23 cellular contexts compared by ENCODE assay signal in the genomic region with DNA sequence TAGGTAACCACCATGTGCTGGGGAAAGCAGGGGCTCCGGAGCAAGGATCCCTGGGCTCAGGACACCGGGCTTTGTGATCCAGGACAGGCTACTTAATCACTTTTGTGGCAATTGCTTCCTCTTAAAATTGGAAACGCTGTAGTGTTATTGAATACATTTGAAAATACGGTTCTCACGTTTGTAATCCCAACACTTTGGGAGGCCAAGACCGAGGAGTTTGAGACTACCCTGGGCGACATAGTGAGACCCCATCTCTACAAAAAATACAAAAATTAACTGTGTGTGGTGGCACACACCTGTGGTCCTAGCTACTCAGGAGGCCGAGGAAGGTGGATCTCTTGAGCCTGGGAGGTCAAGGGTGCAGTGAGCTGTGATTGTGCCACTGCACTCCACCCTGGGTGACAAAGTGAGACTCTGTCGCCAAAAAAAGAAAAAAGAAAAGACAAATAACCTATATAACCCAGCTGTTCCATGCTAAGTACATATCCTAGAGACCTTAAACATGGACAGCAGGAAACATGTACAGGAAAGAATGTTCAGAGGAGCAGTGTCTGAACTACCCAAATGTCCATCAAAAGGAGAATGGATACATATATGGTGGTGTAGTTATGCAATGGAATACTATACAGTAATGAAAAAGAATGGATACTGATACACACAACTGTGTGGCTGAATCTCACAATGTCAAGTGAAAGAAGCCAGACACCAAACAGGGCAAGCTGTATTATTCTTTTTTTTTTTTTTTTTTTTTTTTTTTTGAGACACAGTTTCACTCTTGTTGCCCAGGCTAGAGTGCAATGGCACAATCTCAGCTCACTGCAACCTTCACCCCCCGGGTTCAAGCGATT. TPM values are rescaled to one million over a fixed set of nuclear protein-coding genes. Genes with fewer than 3 reads are reported as not detected.
DNase-seq lines count a peak whose midpoint lies in the region; ATAC-seq, FAIRE-seq and TF ChIP-seq lines count a peak whose summit lies in the region.
"Had no signal": no experiment of that assay in that cellular context is flagged by ENCODE, and none has a peak within 500 bp of the region (broad histone marks: within the 10 kb centered on the region; RNA-seq: fewer than 3 reads in every experiment).

No MANE protein-coding gene starts in this region.

- 34% methylated on average over 11 of the region's 11 CpGs for WGBS in right lobe of liver (ENCODE audit: insufficient coverage, low coverage, low lambda C conversion rate, missing lambda C conversion rate)
- 45 to 71% (median 64%) methylated on average over 11 of the region's 11 CpGs for WGBS in small intestine, 3 donors

- POLR2A ChIA-PET in HEK293 (lab: Yijun Ruan, JAX): no interaction called here
- POLR2A ChIA-PET in T-cell (lab: Charles Lee): no interaction called here

- no peak for TF ChIP-seq POLR2A in right lobe of liver (IDR thresholded peaks at IDR 0.05)

- DNase-seq in left lobe of liver (ENCODE audit: low spot score): no peak
- no peak for DNase-seq in right lobe of liver
- DNase-seq in T-cell: no peak
- DNase-seq in small intestine: no peak
- DNase-seq: 8988T; C1 segment of cervical spinal cord; Calu3; CD4-positive, alpha-beta memory T cell; COR-L47; DMS79 treated with DMSO at 0.1 percent for 48 hours; GF-D8; H9; HFFc6 had no signal

- CTCF ChIA-PET in HEK293 (lab: Yijun Ruan, JAX): no interaction called here
- CTCF ChIA-PET in T-cell (lab: Charles Lee): no interaction called here

- no peak overlapping the region for H3K4me3 ChIP-seq in HEK293 (ENCODE audit: low read depth, low read length)
- H3K4me3 ChIP-seq in right lobe of liver: peak overlapping the region; percentile 58 to 86 (median 71)
- H3K4me3 ChIP-seq in small intestine (ENCODE audit: low read depth in 1 of 2, low read length in 2 of 2): no peak overlapping the region
- H3K4me3 ChIP-seq: GM23338 had no signal

- intact Hi-C loops in right lobe of liver (cut with DNase I): no loop called here

- peak; percentile 2 for ATAC-seq in left lobe of liver
- ATAC-seq in right lobe of liver: peak in 2 of 4 donors; percentile 1 to 9
- no peak for ATAC-seq in T-cell (replicated peaks in 1 of 4)
- ATAC-seq: HCT116 had no signal

- peaks cover 26% of the 10 kb centered on the region in 2 donors for H3K27me3 Mint-ChIP-seq in T-cell

- no peaks in the 10 kb centered on the region for H3K36me3 ChIP-seq in HEK293 (ENCODE audit: control insufficient read depth in 2 of 2, insufficient read depth in 1 of 2, low read length in 2 of 2)
- peaks cover 0 to 5% (median 0%) of the 10 kb centered on the region in 4 donors for H3K36me3 ChIP-seq in right lobe of liver
- no peaks in the 10 kb centered on the region for H3K36me3 ChIP-seq in small intestine (ENCODE audit: control insufficient read depth in 2 of 2, insufficient read depth in 2 of 2, low read length in 2 of 2)

- H3K4me1 Mint-ChIP-seq in T-cell: no peaks in the 10 kb centered on the region

- H3K27me3 ChIP-seq in right lobe of liver: no peaks in the 10 kb centered on the region
- H3K27me3 ChIP-seq in small intestine (ENCODE audit: control insufficient read depth in 2 of 2, insufficient read depth in 2 of 2, low read length in 2 of 2): peaks cover 0 to 2% of the 10 kb centered on the region in 2 donors

- FAIRE-seq in small intestine (lab: Jason Lieb, UNC): no peak
- FAIRE-seq: GM12891, GM18507 had no signal

- 0 out of 2 replicates have a peak, but pooled peaks cover 2% of the 10 kb centered on the region for H3K4me1 ChIP-seq in HEK293 (ENCODE audit: control insufficient read depth, insufficient read depth, low read length)
- peaks cover 0 to 17% (median 3%) of the 10 kb centered on the region in 4 donors for H3K4me1 ChIP-seq in right lobe of liver
- no peaks in the 10 kb centered on the region for H3K4me1 ChIP-seq in small intestine (ENCODE audit: control insufficient read depth in 2 of 2, insufficient read depth in 1 of 2, low read depth in 1 of 2, low read length in 1 of 2)

- H3K9me3 ChIP-seq in HEK293 (ENCODE audit: control insufficient read depth, insufficient read depth, low read depth, low read length) (no peaks in the 10 kb centered on the region), right lobe of liver (no peaks in the 10 kb centered on the region), small intestine (ENCODE audit: control insufficient read depth, low read depth) (no peaks in the 10 kb centered on the region)

- no peak overlapping the region for H3K27ac ChIP-seq in HEK293 (ENCODE audit: extremely low read depth, low read depth, low read length)
- peak overlapping the region in 2 of 3 donors; percentile 57 to 82 for H3K27ac ChIP-seq in right lobe of liver
- no peak overlapping the region for H3K27ac ChIP-seq in small intestine (ENCODE audit: low read depth in 1 of 2, low read length in 1 of 2)

- TF ChIP-seq CTCF in HEK293 (tag by site-specific recombination; IDR thresholded peaks at IDR 0.05): no peak
- no peak for TF ChIP-seq CTCF in right lobe of liver (IDR thresholded peaks at IDR 0.05)

- no peaks in the 10 kb centered on the region for H3K36me3 Mint-ChIP-seq in T-cell
- H3K36me3 Mint-ChIP-seq: CD4-positive, alpha-beta memory T cell had no signal

- no peak overlapping the region for H3K4me3 Mint-ChIP-seq in T-cell
- H3K4me3 Mint-ChIP-seq: CD4-positive, alpha-beta memory T cell; GM23338; H9; HFFc6 had no signal

- H3K27ac Mint-ChIP-seq in T-cell: no peak overlapping the region
- H3K27ac Mint-ChIP-seq: GM23338, H9, HFFc6 had no signal

- no peaks in the 10 kb centered on the region for H3K9me3 Mint-ChIP-seq in T-cell
- H3K9me3 Mint-ChIP-seq: GM23338, HFFc6 had no signal

TF ChIP-seq in HEK293, 187 proteins besides CTCF, POLR2A, EP300 and RAD21:
- TF ChIP-seq ZNF121 (tag by site-specific recombination; IDR thresholded peaks at IDR 0.05) (0 out of 2 replicates have a peak, but pooled peaks have one; percentile 14), ZNF2 (tag by site-specific recombination; IDR thresholded peaks at IDR 0.05) (no peak), ZNF146 (tag by site-specific recombination; IDR thresholded peaks at IDR 0.05) (peak; percentile 100), KLF8 (tag by site-specific recombination; IDR thresholded peaks at IDR 0.05) (0 out of 2 replicates have a peak, but pooled peaks have one; percentile 28), MYNN (tag by site-specific recombination; IDR thresholded peaks at IDR 0.05; ENCODE audit: borderline replicate concordance) (no peak)
- TF ChIP-seq, protein P1, sequence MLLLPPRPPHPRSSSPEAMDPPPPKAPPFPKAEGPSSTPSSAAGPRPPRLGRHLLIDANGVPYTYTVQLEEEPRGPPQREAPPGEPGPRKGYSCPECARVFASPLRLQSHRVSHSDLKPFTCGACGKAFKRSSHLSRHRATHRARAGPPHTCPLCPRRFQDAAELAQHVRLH (tag by site-specific recombination; IDR thresholded peaks at IDR 0.05): peak; percentile 71; the same call in 1 of the 2 replicates
- TF ChIP-seq, protein P2, sequence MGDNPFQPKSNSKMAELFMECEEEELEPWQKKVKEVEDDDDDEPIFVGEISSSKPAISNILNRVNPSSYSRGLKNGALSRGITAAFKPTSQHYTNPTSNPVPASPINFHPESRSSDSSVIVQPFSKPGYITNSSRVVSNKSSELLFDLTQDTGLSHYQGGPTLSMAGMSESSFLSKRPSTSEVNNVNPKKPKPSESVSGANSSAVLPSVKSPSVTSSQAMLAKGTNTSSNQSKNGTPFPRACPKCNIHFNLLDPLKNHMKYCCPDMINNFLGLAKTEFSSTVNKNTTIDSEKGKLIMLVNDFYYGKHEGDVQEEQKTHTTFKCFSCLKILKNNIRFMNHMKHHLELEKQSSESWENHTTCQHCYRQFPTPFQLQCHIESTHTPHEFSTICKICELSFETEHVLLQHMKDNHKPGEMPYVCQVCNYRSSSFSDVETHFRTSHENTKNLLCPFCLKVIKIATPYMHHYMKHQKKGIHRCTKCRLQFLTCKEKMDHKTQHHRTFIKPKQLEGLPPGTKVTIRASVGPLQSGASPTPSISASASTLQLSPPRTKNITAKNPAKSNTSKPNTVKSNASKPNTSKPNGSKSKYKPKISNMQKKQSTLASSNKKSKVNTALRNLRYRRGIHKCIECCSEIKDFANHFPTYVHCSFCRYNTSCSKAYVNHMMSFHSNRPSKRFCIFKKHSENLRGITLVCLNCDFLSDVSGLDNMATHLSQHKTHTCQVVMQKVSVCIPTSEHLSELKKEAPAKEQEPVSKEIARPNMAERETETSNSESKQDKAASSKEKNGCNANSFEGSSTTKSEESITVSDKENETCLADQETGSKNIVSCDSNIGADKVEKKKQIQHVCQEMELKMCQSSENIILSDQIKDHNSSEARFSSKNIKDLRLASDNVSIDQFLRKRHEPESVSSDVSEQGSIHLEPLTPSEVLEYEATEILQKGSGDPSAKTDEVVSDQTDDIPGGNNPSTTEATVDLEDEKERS (tag by site-specific recombination; IDR thresholded peaks at IDR 0.05): peak; percentile 81; the same call in 1 of the 2 replicates

RNA-seq across cellular contexts. Expression of a gene that starts 0.6 kb away (rescaled TPM):
- total RNA-seq in left lobe of liver (196 TPM), right lobe of liver (100 to 1,000 TPM in 4 of 6 experiments, 10 to 100 TPM in 2; 60.3 to 281 (median 134) TPM), T-cell (not detected)
- under 1 TPM in 1 of 3 donors, not detected in 2; 0.54 TPM for polyA plus RNA-seq in small intestine
- total RNA-seq: A673; Calu3; CD4-positive, alpha-beta memory T cell; Daoy; G401; GM23338; H4; H9; HFFc6 had no signal
- polyA plus RNA-seq: BJ; CD4-positive, alpha-beta memory T cell; GM23338 had no signal

RNA-seq across cellular contexts. Expression of a gene that starts 37.9 kb away (rescaled TPM):
- 3.6 TPM for total RNA-seq in left lobe of liver
- total RNA-seq in right lobe of liver: 1 to 10 TPM in 5 of 6 experiments, under 1 TPM in 1; 0.37 to 5.2 (median 3.1) TPM
- total RNA-seq in T-cell: 10 to 100 TPM; 19.7 to 38.5 (median 22.8) TPM
- 1 to 10 TPM; 1.1 to 7.4 (median 2.5) TPM for polyA plus RNA-seq in small intestine

RNA-seq across cellular contexts. Expression of a gene that starts 39.0 kb away (rescaled TPM):
- total RNA-seq in left lobe of liver: not detected
- not detected for total RNA-seq in right lobe of liver
- total RNA-seq in T-cell: under 1 TPM in 2 of 5 donors, not detected in 3; 0.06 to 0.33 TPM
- under 1 TPM in 1 of 3 donors, not detected in 2; 0.06 TPM for polyA plus RNA-seq in small intestine
- total RNA-seq: A673; Calu3; CD4-positive, alpha-beta memory T cell; Daoy; G401; H4; HFFc6 had no signal
- polyA plus RNA-seq: BJ; CD4-positive, alpha-beta memory T cell had no signal

RNA-seq across cellular contexts. Expression of a gene that starts 43.4 kb away (rescaled TPM):
- total RNA-seq in left lobe of liver (0.20 TPM), right lobe of liver (not detected), T-cell (under 1 TPM; 0.16 to 0.28 (median 0.25) TPM)
- polyA plus RNA-seq in small intestine: under 1 TPM in 1 of 3 donors, not detected in 2; 0.10 TPM
- total RNA-seq: CD4-positive, alpha-beta memory T cell had no signal
- polyA plus RNA-seq: BJ had no signal

RNA-seq across cellular contexts. Expression of a gene that starts 55.1 kb away (rescaled TPM):
- total RNA-seq in left lobe of liver (0.40 TPM), right lobe of liver (1 to 10 TPM in 1 of 6 experiments, under 1 TPM in 2, not detected in 3; 0.27 to 1.5 (median 0.37) TPM), T-cell (1 to 10 TPM in 1 of 5 donors, under 1 TPM in 3, not detected in 1; 0.15 to 1.3 (median 0.33) TPM)
- 10 to 100 TPM in 1 of 3 donors, 1 to 10 TPM in 1, not detected in 1; 3.6 to 13.8 TPM for polyA plus RNA-seq in small intestine
- total RNA-seq: CD4-positive, alpha-beta memory T cell had no signal

Comparison
In these comparisons a context has a peak if more than half of its experiments do, and no peak if none do; other contexts are left out.
1. H3K27ac ChIP-seq: peak in right lobe of liver (2 of 3); none in HEK293 (single experiment) and small intestine (0 of 2).
2. H3K4me3 ChIP-seq: peak in right lobe of liver (3 of 3); none in HEK293 (single experiment) and small intestine (0 of 2).
3. RNA of a gene that starts 0.6 kb away (total RNA-seq): 196 TPM in left lobe of liver (single experiment) and 60.3 to 281 TPM in right lobe of liver; not detected in T-cell; every median in the first group is over 10 times any median in the second.